9 cellular contexts compared by ENCODE assay signal in the genomic region with DNA sequence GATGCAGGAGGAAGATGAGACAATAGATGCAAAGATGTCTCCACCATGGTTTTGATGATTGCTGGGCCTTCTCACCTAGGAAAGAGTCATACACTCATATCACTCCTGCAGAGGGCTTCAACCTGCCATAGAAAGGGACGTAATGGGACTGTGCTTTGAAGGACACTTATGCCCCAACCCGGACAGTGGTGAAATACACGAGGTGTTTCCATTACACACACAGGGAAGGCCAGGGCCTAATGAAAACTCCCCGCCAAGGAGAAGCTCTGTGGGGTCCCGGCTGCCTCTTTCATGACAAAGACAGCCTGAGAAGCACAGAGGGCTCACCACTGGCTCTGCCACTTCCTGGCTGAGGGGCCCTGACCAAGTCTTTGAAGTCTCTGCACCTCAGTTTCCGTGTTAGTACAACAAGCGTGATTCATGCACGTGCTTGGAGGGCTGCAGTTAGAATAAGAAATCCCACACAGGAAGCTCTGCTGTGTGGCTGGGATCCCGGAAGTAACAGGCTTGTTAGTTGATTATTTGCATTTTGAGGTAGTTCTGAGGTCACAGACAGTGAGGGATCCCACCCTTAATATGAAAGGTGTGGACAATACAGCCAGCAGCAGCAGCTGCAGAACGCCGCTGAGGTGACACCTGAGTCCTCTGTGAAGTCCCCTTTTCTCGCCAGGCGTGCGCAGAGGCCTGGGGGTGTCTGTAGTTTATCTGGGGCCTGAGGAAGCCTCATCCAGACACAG.
A peak's percentile ranks its signal among the peaks of the same experiment; 100 is the strongest.
DNase-seq lines count a peak whose midpoint lies in the region; ATAC-seq and TF ChIP-seq lines count a peak whose summit lies in the region.
"Had no signal": no experiment of that assay in that cellular context is flagged by ENCODE, and none has a peak within 500 bp of the region (broad histone marks: within the 10 kb centered on the region; RNA-seq: fewer than 3 reads in every experiment).

No MANE protein-coding gene starts in this region.

- peak overlapping the region; percentile 98 for H2AFZ ChIP-seq in OCI-LY7 (ENCODE audit: low read length)

- POLR2A ChIA-PET in OCI-LY7 (lab: Charles Lee) = interaction anchor here (1.1 to 1.2 kb wide), 2 partner anchors 15 to 111 kb away, joined by 3 read pairs; no protein-coding TSS in a partner anchor

- no peaks in the 10 kb centered on the region for H3K9me3 ChIP-seq in OCI-LY7 (ENCODE audit: low read length)
- H3K9me3 ChIP-seq: thyroid gland had no signal

- DNase-seq in GM12865 (ENCODE audit: low read depth) (peak; percentile 94), OCI-LY7 (ENCODE audit: low spot score) (peak; percentile 70), pons (ENCODE audit: low spot score) (no peak), superior temporal gyrus (ENCODE audit: extremely low spot score) (no peak), HK-2 (ENCODE audit: unreplicated experiment) (no peak)
- DNase-seq in activated naive CD4-positive, alpha-beta T cell treated with anti-CD3 and anti-CD28 coated beads, Interleukin-2, amount 50 U/mL, for 16 hours = peak; percentile 29
- DNase-seq in stimulated activated CD4-positive, alpha-beta T cell treated with anti-CD3 and anti-CD28 coated beads, TNF-alpha, amount 100 ng/mL, for 4 hours (ENCODE audit: low read depth in 3 of 3) = peak; percentile 14 to 15 (median 14)

- peak; percentile 87 for ATAC-seq in HG02759 (IDR thresholded peaks at IDR 0.05; ENCODE audit: unreplicated experiment)

- no peaks in the 10 kb centered on the region for H3K9me2 ChIP-seq in OCI-LY7 (ENCODE audit: insufficient read depth, low read length)

- peak overlapping the region; percentile 29 for H3K27ac ChIP-seq in OCI-LY7 (ENCODE audit: low read depth, low read length, poor library complexity, severe bottlenecking)
- H3K27ac ChIP-seq: thyroid gland had no signal

- peaks cover 20% of the 10 kb centered on the region for H3K4me1 ChIP-seq in OCI-LY7 (ENCODE audit: insufficient read depth, low read length, poor library complexity, severe bottlenecking)
- H3K4me1 ChIP-seq: thyroid gland had no signal

- intact Hi-C loops in OCI-LY7 (cut with micrococcal nuclease; ENCODE audit: unreplicated experiment) = no loop called here

- H3K4me3 ChIP-seq in GM12865 (ENCODE audit: low read depth, low read length) (no peak overlapping the region), OCI-LY7 (ENCODE audit: low read depth, low read length, poor library complexity, severe bottlenecking) (no peak overlapping the region)
- H3K4me3 ChIP-seq: thyroid gland had no signal

- no peaks in the 10 kb centered on the region for H3K79me2 ChIP-seq in OCI-LY7 (ENCODE audit: insufficient read depth, low read depth, low read length)

- no peaks in the 10 kb centered on the region for H3K36me3 ChIP-seq in OCI-LY7 (ENCODE audit: insufficient read depth, low read length)
- H3K36me3 ChIP-seq: thyroid gland had no signal

- H3K4me2 ChIP-seq in OCI-LY7 (ENCODE audit: low read length) = peak overlapping the region; percentile 57

- TF ChIP-seq CTCF in GM12865 (IDR thresholded peaks at IDR 0.05; ENCODE audit: insufficient read depth, low read depth, low read length, missing control alignments) (no peak), OCI-LY7 (conservative IDR thresholded peaks at IDR 0.05; ENCODE audit: low read length) (no peak)

- BruUV-seq in OCI-LY7 (replicated peaks; lab: Mats Ljungman, UMichigan) = no TSS peak

- CTCF ChIA-PET in OCI-LY7 (lab: Charles Lee; ENCODE audit: unreplicated experiment) = no interaction called here

- no peaks in the 10 kb centered on the region for H4K20me1 ChIP-seq in OCI-LY7 (ENCODE audit: insufficient read depth, low read length)

Comparison
In these comparisons a context has a peak if more than half of its experiments do, and no peak if none do; other contexts are left out.
1. DNase-seq: peak in GM12865 (single experiment), OCI-LY7 (single experiment), activated naive CD4-positive, alpha-beta T cell treated with anti-CD3 and anti-CD28 coated beads, Interleukin-2, amount 50 U/mL, for 16 hours (single experiment) and stimulated activated CD4-positive, alpha-beta T cell treated with anti-CD3 and anti-CD28 coated beads, TNF-alpha, amount 100 ng/mL, for 4 hours (3 of 3); none in pons (single experiment), superior temporal gyrus (single experiment) and HK-2 (single experiment).